Comparison of ENCODE assay signal across 15 cellular contexts in the genomic region with DNA sequence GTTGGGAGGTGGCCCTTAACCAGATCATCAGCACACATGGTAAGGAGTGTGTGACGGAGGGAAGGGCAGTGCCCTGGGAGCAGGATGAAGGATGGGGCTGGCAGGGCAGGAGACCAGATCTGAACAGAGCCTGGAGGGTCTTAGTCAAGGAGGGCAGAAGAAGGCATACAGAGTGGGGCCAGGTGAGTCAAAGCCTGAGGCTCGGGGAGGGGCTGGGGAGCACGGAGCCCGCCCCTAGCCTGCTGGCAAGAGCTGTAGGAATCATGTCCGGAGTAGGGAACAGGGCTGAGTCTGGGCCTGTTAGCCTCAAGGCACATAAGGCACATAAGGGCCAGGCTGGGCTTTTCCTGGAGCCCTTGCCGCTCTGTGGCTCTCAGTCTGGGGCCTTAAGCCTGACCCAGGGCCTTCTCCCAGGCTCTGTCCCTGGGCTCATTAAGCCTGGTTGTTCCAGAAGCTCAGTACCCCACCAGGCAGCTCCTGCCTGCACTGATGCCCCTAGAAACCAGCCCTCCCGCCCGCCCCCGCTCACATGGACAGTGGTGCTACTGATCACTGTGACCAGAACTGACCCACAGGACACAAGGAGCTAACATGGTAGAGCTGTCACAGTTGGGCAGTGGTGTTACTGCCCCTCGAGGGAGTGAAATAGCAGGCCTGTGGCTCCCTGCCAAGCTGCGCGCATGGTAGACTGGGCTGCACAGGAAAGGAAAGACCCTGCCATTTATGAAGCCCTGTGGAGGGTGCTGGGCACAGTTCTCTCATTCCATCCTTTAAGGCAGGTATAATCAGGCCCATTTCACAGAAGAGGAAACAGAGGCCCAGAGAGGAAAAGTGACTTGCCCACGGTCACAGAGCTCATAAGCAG. TPM values are rescaled to one million over a fixed set of nuclear protein-coding genes. Genes with fewer than 3 reads are reported as not detected.
DNase-seq lines count a peak whose midpoint lies in the region; ATAC-seq and TF ChIP-seq lines count a peak whose summit lies in the region.
"Had no signal": no experiment of that assay in that cellular context is flagged by ENCODE, and none has a peak within 500 bp of the region (broad histone marks: within the 10 kb centered on the region; RNA-seq: fewer than 3 reads in every experiment).

No MANE protein-coding gene starts in this region.

- whole genome bisulfite sequencing in neuronal stem cell (ENCODE audit: extremely low coverage in 2 of 2, insufficient read length in 2 of 2, insufficient replicate concordance in 1 of 2), 2 donors: no CpG with 5 or more reads among the region's 13 CpGs

- H3K4me1 ChIP-seq in NT2/D1 (ENCODE audit: insufficient read depth, insufficient read length) (peaks cover 24% of the 10 kb centered on the region), neuronal stem cell (ENCODE audit: control insufficient read depth in 2 of 2, insufficient read depth in 1 of 2, low read depth in 1 of 2, low read length in 2 of 2) (peaks cover 9 to 15% of the 10 kb centered on the region in 2 donors)

- H3K9me3 ChIP-seq in NT2/D1 (ENCODE audit: insufficient read depth, low read length) (no peaks in the 10 kb centered on the region; the same call in 1 of the 2 replicates), neuronal stem cell (replicated peaks in 1 of 2; ENCODE audit: control insufficient read depth in 2 of 2, insufficient read depth in 1 of 2, low read depth in 1 of 2, low read length in 2 of 2) (no peaks in the 10 kb centered on the region)

- H3K4ac ChIP-seq in neuronal stem cell (ENCODE audit: low read length): no peak overlapping the region

- CTCF ChIA-PET in MCF 10A (lab: Yijun Ruan, JAX): interaction anchor here (0.5 to 1.1 kb wide), 6 partner anchors 14 to 244 kb away, joined by 3 to 5 read pairs (median 4); a partner anchor contains a TSS

- POLR2A ChIA-PET in MCF 10A (lab: Yijun Ruan, JAX): no interaction called here

- H3K36me3 ChIP-seq in NT2/D1 (ENCODE audit: insufficient read depth, insufficient read length, low read length) (no peaks in the 10 kb centered on the region), neuronal stem cell (replicated peaks in 1 of 2; ENCODE audit: control insufficient read depth in 2 of 2, insufficient read depth in 2 of 2, low read length in 2 of 2) (no peaks in the 10 kb centered on the region)

- BruUV-seq in MCF 10A (replicated peaks; lab: Mats Ljungman, UMichigan): no TSS peak

- peaks cover 3% of the 10 kb centered on the region for H3K36me3 Mint-ChIP-seq in T-helper 2 cell treated with Interferon-gamma antibody and Interleukin-4, amounts not matched to agents 5 μg/mL and 100 μg/mL, for 36 hours (ENCODE audit: low read depth)
- no peaks in the 10 kb centered on the region for H3K36me3 Mint-ChIP-seq in MCF 10A (ENCODE audit: insufficient read depth, unreplicated experiment)

- no peak overlapping the region for H2AFZ ChIP-seq in neuronal stem cell (ENCODE audit: low read length)

- H3K27me3 ChIP-seq in NT2/D1 (ENCODE audit: insufficient read depth, insufficient read length) (no peaks in the 10 kb centered on the region), neuronal stem cell (ENCODE audit: control insufficient read depth in 3 of 3, insufficient read depth in 3 of 3, low read depth in 1 of 3, low read length in 3 of 3) (peaks cover 0 to 3% (median 0%) of the 10 kb centered on the region in 3 experiments)

- no peak overlapping the region for H4K8ac ChIP-seq in neuronal stem cell (ENCODE audit: low read depth, low read length)

- no peak overlapping the region for H2BK12ac ChIP-seq in neuronal stem cell (ENCODE audit: low read length)

- ATAC-seq in HG02885 (IDR thresholded peaks at IDR 0.05; ENCODE audit: poor library complexity, unreplicated experiment): no peak

- no peak overlapping the region for H3K27ac Mint-ChIP-seq in T-helper 2 cell treated with Interferon-gamma antibody and Interleukin-4, amounts not matched to agents 5 μg/mL and 100 μg/mL, for 36 hours
- H3K27ac Mint-ChIP-seq in MCF 10A (ENCODE audit: low read depth, unreplicated experiment): no peak overlapping the region
- H3K27ac Mint-ChIP-seq: nephron had no signal

- no peaks in the 10 kb centered on the region for H3K9me3 Mint-ChIP-seq in T-helper 2 cell treated with Interferon-gamma antibody and Interleukin-4, amounts not matched to agents 5 μg/mL and 100 μg/mL, for 36 hours
- no peaks in the 10 kb centered on the region for H3K9me3 Mint-ChIP-seq in MCF 10A (ENCODE audit: unreplicated experiment)
- H3K9me3 Mint-ChIP-seq: nephron had no signal

- DNase-seq in T-helper 2 cell treated with Interferon-gamma antibody and Interleukin-4, amounts not matched to agents 5 μg/mL and 100 μg/mL, for 36 hours (ENCODE audit: low spot score): peak; percentile 2
- DNase-seq in T-helper 2 cell: no peak
- no peak for DNase-seq in NT2/D1 (ENCODE audit: low read depth, low spot score)
- peak; percentile 38 for DNase-seq in MCF 10A (ENCODE audit: unreplicated experiment)
- no peak for DNase-seq in neuronal stem cell (ENCODE audit: low spot score)
- no peak for DNase-seq in ACHN
- DNase-seq in hepatic stellate cell (ENCODE audit: low spot score): no peak
- DNase-seq: 8988T; activated effector memory CD4-positive, alpha-beta T cell treated with anti-CD3 and anti-CD28 coated beads, Interleukin-2, amount 50 U/mL, for 16 hours; central memory CD4-positive, alpha-beta T cell; GDM1; NCI-H1048 had no signal

- H3K23ac ChIP-seq in neuronal stem cell (ENCODE audit: low read depth, low read length, poor library complexity): peak overlapping the region; percentile 19

- peak overlapping the region; percentile 70 for H3K18ac ChIP-seq in neuronal stem cell (ENCODE audit: low read length)

- H2AK5ac ChIP-seq in neuronal stem cell (ENCODE audit: low read depth, low read length): peak overlapping the region; percentile 1

- H2BK5ac ChIP-seq in neuronal stem cell (ENCODE audit: low read length): no peak overlapping the region

- peak overlapping the region; percentile 59 for H3K14ac ChIP-seq in neuronal stem cell (ENCODE audit: low read length)

- no peak for TF ChIP-seq CTCF in MCF 10A (IDR thresholded peaks at IDR 0.05; ENCODE audit: unreplicated experiment)

- H3K27me3 Mint-ChIP-seq in T-helper 2 cell treated with Interferon-gamma antibody and Interleukin-4, amounts not matched to agents 5 μg/mL and 100 μg/mL, for 36 hours (ENCODE audit: low read depth): no peaks in the 10 kb centered on the region
- no peaks in the 10 kb centered on the region for H3K27me3 Mint-ChIP-seq in MCF 10A (ENCODE audit: insufficient read depth, unreplicated experiment)

- H3K27ac ChIP-seq in neuronal stem cell (replicated peaks; ENCODE audit: low read length): no peak overlapping the region
- H3K27ac ChIP-seq: SK-N-MC had no signal

- peaks cover 24% of the 10 kb centered on the region for H3K4me1 Mint-ChIP-seq in T-helper 2 cell treated with Interferon-gamma antibody and Interleukin-4, amounts not matched to agents 5 μg/mL and 100 μg/mL, for 36 hours (ENCODE audit: low read depth)
- H3K4me1 Mint-ChIP-seq in MCF 10A (ENCODE audit: insufficient read depth, unreplicated experiment): peaks cover 27% of the 10 kb centered on the region

- H3K4me3 Mint-ChIP-seq in T-helper 2 cell treated with Interferon-gamma antibody and Interleukin-4, amounts not matched to agents 5 μg/mL and 100 μg/mL, for 36 hours: no peak overlapping the region
- no peak overlapping the region for H3K4me3 Mint-ChIP-seq in MCF 10A (ENCODE audit: unreplicated experiment)
- H3K4me3 Mint-ChIP-seq: nephron had no signal

- H3K9ac ChIP-seq in NT2/D1 (ENCODE audit: insufficient read length, low read depth) (peak overlapping the region; percentile 57), neuronal stem cell (ENCODE audit: low read depth, low read length, poor library complexity) (peak overlapping the region; percentile 13)

- intact Hi-C loops in MCF 10A (cut with micrococcal nuclease): loop anchor here (10.0 kb wide), 1 partner anchor 151 kb away; a partner anchor contains a TSS

- H3K4me3 ChIP-seq in NT2/D1 (ENCODE audit: insufficient read length, low read depth) (no peak overlapping the region), neuronal stem cell (ENCODE audit: low read length in 2 of 2) (no peak overlapping the region)
- H3K4me3 ChIP-seq: SK-N-MC had no signal

- in situ Hi-C loops in ACHN (cut with HindIII; ENCODE audit: low pct_ligation_motif_present, low pct_unique_long_range_greater_than_20kb, low sequenced_read_pairs): no loop called here

- no peak overlapping the region for H4K91ac ChIP-seq in neuronal stem cell (ENCODE audit: low read depth, low read length, poor library complexity)

- no peak overlapping the region for H2BK120ac ChIP-seq in neuronal stem cell (ENCODE audit: low read depth, low read length)

- H2BK15ac ChIP-seq in neuronal stem cell (ENCODE audit: low read length): peak overlapping the region; percentile 70

- no peak overlapping the region for H3K4me2 ChIP-seq in neuronal stem cell (ENCODE audit: insufficient read depth, low read length, poor library complexity, severe bottlenecking)

- no peaks in the 10 kb centered on the region for H3K79me1 ChIP-seq in neuronal stem cell (ENCODE audit: low read depth, low read length)

RNA-seq across cellular contexts. Expression of a gene that starts 14.6 kb away (rescaled TPM):
- 9.7 and 20.0 TPM in 2 replicates for total RNA-seq in MCF 10A (2022)
- polyA plus RNA-seq in neuronal stem cell (2013, experiment 1 of 2): 2.1 TPM
- 1.6 TPM for polyA plus RNA-seq in neuronal stem cell (2013, experiment 2 of 2)

RNA-seq across cellular contexts. Expression of a gene that starts 32.3 kb away (rescaled TPM):
- total RNA-seq in MCF 10A (2022): 48.7 and 67.6 TPM in 2 replicates
- polyA plus RNA-seq in neuronal stem cell (2013, experiment 1 of 2): 42.3 TPM
- 41.6 TPM for polyA plus RNA-seq in neuronal stem cell (2013, experiment 2 of 2)

Comparison
In these comparisons a context has a peak if more than half of its experiments do, and no peak if none do; other contexts are left out.
1. DNase-seq: peak in T-helper 2 cell treated with Interferon-gamma antibody and Interleukin-4, amounts not matched to agents 5 μg/mL and 100 μg/mL, for 36 hours (single experiment) and MCF 10A (single experiment); none in T-helper 2 cell (0 of 5), NT2/D1 (single experiment), neuronal stem cell (single experiment), ACHN (single experiment) and hepatic stellate cell (single experiment).